17 cellular contexts compared by ENCODE assay signal in genomic region chr7:27170494-27170811, GRCh38. TPM values are rescaled to one million over a fixed set of nuclear protein-coding genes. Genes with fewer than 3 reads are reported as not detected.
DNase-seq lines count a peak whose midpoint lies in the region; TF ChIP-seq lines count a peak whose summit lies in the region.
"Had no signal": no experiment of that assay in that cellular context is flagged by ENCODE, and none has a peak within 500 bp of the region (broad histone marks: within the 10 kb centered on the region; RNA-seq: fewer than 3 reads in every experiment).

No MANE protein-coding gene starts in this region.

- H3K4me1 ChIP-seq in Caco-2 (peaks cover 12% of the 10 kb centered on the region), sigmoid colon (peaks cover 0 to 37% (median 25%) of the 10 kb centered on the region in 4 donors), neuronal stem cell (ENCODE audit: control insufficient read depth in 2 of 2, insufficient read depth in 1 of 2, low read depth in 1 of 2, low read length in 2 of 2) (no peaks in the 10 kb centered on the region)

- no peaks in the 10 kb centered on the region for H3K79me1 ChIP-seq in neuronal stem cell (ENCODE audit: low read depth, low read length)

- no peaks in the 10 kb centered on the region for H3K36me3 ChIP-seq in Caco-2 (ENCODE audit: control insufficient read depth, insufficient read depth, low read length)
- no peaks in the 10 kb centered on the region for H3K36me3 ChIP-seq in sigmoid colon
- no peaks in the 10 kb centered on the region for H3K36me3 ChIP-seq in neuronal stem cell (replicated peaks in 1 of 2; ENCODE audit: control insufficient read depth in 2 of 2, insufficient read depth in 2 of 2, low read length in 2 of 2)

- no peak overlapping the region for H2AK5ac ChIP-seq in neuronal stem cell (ENCODE audit: low read depth, low read length)

- H2BK120ac ChIP-seq in neuronal stem cell (ENCODE audit: low read depth, low read length), result no peak overlapping the region

- no TSS peak for BruUV-seq in Caco-2 (replicated peaks; lab: Mats Ljungman, UMichigan)

- H3K4ac ChIP-seq in neuronal stem cell (ENCODE audit: low read length), result no peak overlapping the region

- H4K8ac ChIP-seq in neuronal stem cell (ENCODE audit: low read depth, low read length), result no peak overlapping the region

- no peak for TF ChIP-seq POLR2A in sigmoid colon (IDR thresholded peaks at IDR 0.05)

- H3K23ac ChIP-seq in neuronal stem cell (ENCODE audit: low read depth, low read length, poor library complexity), result no peak overlapping the region

- H3K4me3 ChIP-seq in Caco-2 (ENCODE audit: low read depth, low read length), result no peak overlapping the region
- H3K4me3 ChIP-seq in fibroblast of mammary gland (ENCODE audit: control insufficient read depth, low read depth, low read length), result peak overlapping the region; percentile 60
- peak overlapping the region; percentile 47 to 85 (median 82) for H3K4me3 ChIP-seq in sigmoid colon
- H3K4me3 ChIP-seq in neuronal stem cell (ENCODE audit: low read length in 2 of 2), result no peak overlapping the region

- no peak overlapping the region for H3K27ac Mint-ChIP-seq in Caco-2 (ENCODE audit: unreplicated experiment)
- H3K27ac Mint-ChIP-seq: activated CD8-positive, alpha-beta T cell treated with anti-CD3 and anti-CD28 coated beads for 36 hours had no signal

- POLR2A ChIA-PET in Caco-2 (lab: Charles Lee), result no interaction called here

- no peaks in the 10 kb centered on the region for H3K27me3 Mint-ChIP-seq in Caco-2 (ENCODE audit: insufficient read depth, unreplicated experiment)

- H3K27me3 ChIP-seq in Caco-2 (replicated peaks; ENCODE audit: control insufficient read depth, insufficient read depth, low read length), result peaks cover 2% of the 10 kb centered on the region
- no peaks in the 10 kb centered on the region for H3K27me3 ChIP-seq in sigmoid colon
- H3K27me3 ChIP-seq in neuronal stem cell (ENCODE audit: control insufficient read depth in 3 of 3, insufficient read depth in 3 of 3, low read depth in 1 of 3, low read length in 3 of 3), result peaks cover 87 to 99% (median 94%) of the 10 kb centered on the region in 3 experiments

- H4K91ac ChIP-seq in neuronal stem cell (ENCODE audit: low read depth, low read length, poor library complexity), result no peak overlapping the region

- TF ChIP-seq EP300 in sigmoid colon (IDR thresholded peaks at IDR 0.05), result no peak

- H2AFZ ChIP-seq in neuronal stem cell (ENCODE audit: low read length), result no peak overlapping the region

- no peak overlapping the region for H3K4me2 ChIP-seq in neuronal stem cell (ENCODE audit: insufficient read depth, low read length, poor library complexity, severe bottlenecking)

- CTCF ChIA-PET in Caco-2 (lab: Charles Lee), result interaction anchor here (1.4 to 2.8 kb wide), 2 partner anchors 9 to 10 kb away, joined by 7 to 12 read pairs; no protein-coding TSS in a partner anchor

- H2BK12ac ChIP-seq in neuronal stem cell (ENCODE audit: low read length), result no peak overlapping the region

- no peak for TF ChIP-seq CTCF in Caco-2 (IDR thresholded peaks at IDR 0.05; ENCODE audit: insufficient read depth in 1 of 2, low read depth in 1 of 2, low read length in 1 of 2, severe bottlenecking in 1 of 2, unreplicated experiment in 1 of 2)
- no peak for TF ChIP-seq CTCF in fibroblast of mammary gland (conservative IDR thresholded peaks at IDR 0.05; ENCODE audit: control insufficient read depth, insufficient read depth, low read depth, low read length)
- TF ChIP-seq CTCF in sigmoid colon (IDR thresholded peaks at IDR 0.05), result no peak

- no peak overlapping the region for H3K9ac ChIP-seq in neuronal stem cell (ENCODE audit: low read depth, low read length, poor library complexity)

- H3K14ac ChIP-seq in neuronal stem cell (ENCODE audit: low read length), result no peak overlapping the region

- no peak overlapping the region for H3K18ac ChIP-seq in neuronal stem cell (ENCODE audit: low read length)

- H3K9me3 Mint-ChIP-seq in Caco-2 (ENCODE audit: unreplicated experiment), result no peaks in the 10 kb centered on the region
- H3K9me3 Mint-ChIP-seq: activated CD8-positive, alpha-beta T cell treated with anti-CD3 and anti-CD28 coated beads for 36 hours; activated naive CD4-positive, alpha-beta T cell treated with anti-CD3 and anti-CD28 coated beads, Interleukin-2, amount 50 U/mL, for 72 hours had no signal

- peaks cover 16% of the 10 kb centered on the region for H3K36me3 Mint-ChIP-seq in Caco-2 (ENCODE audit: insufficient read depth, unreplicated experiment)
- H3K36me3 Mint-ChIP-seq: CD4-positive, CD25-positive, alpha-beta regulatory T cell had no signal

- H3K4me1 Mint-ChIP-seq in Caco-2 (ENCODE audit: low read depth, unreplicated experiment), result peaks cover 11% of the 10 kb centered on the region

- H3K27ac ChIP-seq in sigmoid colon, result peak overlapping the region in 3 of 4 donors; percentile 97 to 98 (median 98)
- H3K27ac ChIP-seq in neuronal stem cell (replicated peaks; ENCODE audit: low read length), result no peak overlapping the region

- WGBS in sigmoid colon, 2 donors, result 2 to 25% methylated on average over 5 of the region's 5 CpGs
- no CpG with 5 or more reads among the region's 5 CpGs for WGBS in neuronal stem cell (ENCODE audit: extremely low coverage in 2 of 2, insufficient read length in 2 of 2, insufficient replicate concordance in 1 of 2), 2 donors

- intact Hi-C loops in Caco-2 (cut with micrococcal nuclease; ENCODE audit: unreplicated experiment) (no loop called here), sigmoid colon (cut with DNase I) (no loop called here)

- H2BK15ac ChIP-seq in neuronal stem cell (ENCODE audit: low read length), result no peak overlapping the region

- DNase-seq in Caco-2 (no peak), LoVo (ENCODE audit: low spot score) (peak; percentile 18), fibroblast of mammary gland (ENCODE audit: low read depth) (no peak), sigmoid colon (no peak), UCSD-AML1 (lab: John Stamatoyannopoulos, UW; ENCODE audit: unreplicated experiment) (no peak), neuronal stem cell (ENCODE audit: low spot score) (no peak), AML-193 (lab: John Stamatoyannopoulos, UW) (no peak), NCI-H446 (lab: John Stamatoyannopoulos, UW) (no peak)
- DNase-seq: activated CD8-positive, alpha-beta T cell treated with anti-CD3 and anti-CD28 coated beads for 36 hours; CD4-positive, CD25-positive, alpha-beta regulatory T cell; Kasumi-1; OCI-M1; stimulated activated CD4-positive, alpha-beta T cell treated with anti-CD3 and anti-CD28 coated beads, Interleukin-4, amount 100 ng/mL, for 24 hours; stimulated activated naive CD8-positive, alpha-beta T cell treated with anti-CD3 and anti-CD28 coated beads, Interleukin-15, Interleukin-2, amounts not matched to agents 100 U/mL and 50 U/mL, for 24 hours had no signal

- peak overlapping the region; percentile 90 for H3K4me3 Mint-ChIP-seq in Caco-2 (ENCODE audit: unreplicated experiment)
- H3K4me3 Mint-ChIP-seq: activated CD8-positive, alpha-beta T cell treated with anti-CD3 and anti-CD28 coated beads for 36 hours had no signal

- H3K9me3 ChIP-seq in Caco-2, result no peaks in the 10 kb centered on the region
- H3K9me3 ChIP-seq in sigmoid colon, result no peaks in the 10 kb centered on the region
- peaks cover 0 to 20% of the 10 kb centered on the region in 2 donors for H3K9me3 ChIP-seq in neuronal stem cell (replicated peaks in 1 of 2; ENCODE audit: control insufficient read depth in 2 of 2, insufficient read depth in 1 of 2, low read depth in 1 of 2, low read length in 2 of 2)

- H2BK5ac ChIP-seq in neuronal stem cell (ENCODE audit: low read length), result no peak overlapping the region

RNA-seq across cellular contexts. Expression of gene HOXA10, which starts 3.7 kb away (rescaled TPM):
- 7.8 and 9.5 TPM in 2 replicates for total RNA-seq in Caco-2 (2022)
- total RNA-seq in sigmoid colon, result 10 to 100 TPM; 55.1 to 64.0 (median 59.5) TPM
- polyA plus RNA-seq in sigmoid colon, result 10 to 100 TPM; 22.2 to 25.0 (median 22.8) TPM
- not detected for polyA plus RNA-seq in neuronal stem cell (2013, experiment 1 of 2)
- polyA plus RNA-seq in neuronal stem cell (2013, experiment 2 of 2), result not detected
- total RNA-seq: activated CD8-positive, alpha-beta T cell treated with anti-CD3 and anti-CD28 coated beads for 36 hours; activated naive CD4-positive, alpha-beta T cell treated with anti-CD3 and anti-CD28 coated beads, Interleukin-2, amount 50 U/mL, for 72 hours had no signal
- polyA plus RNA-seq: CD4-positive, CD25-positive, alpha-beta regulatory T cell had no signal

RNA-seq across cellular contexts. Expression of gene HOXA9, which starts 5.1 kb away (rescaled TPM):
- total RNA-seq in Caco-2 (2022) (14.4 and 16.7 TPM in 2 replicates), sigmoid colon (10 to 100 TPM; 13.0 to 35.7 (median 18.2) TPM)
- 10 to 100 TPM; 21.4 to 22.4 (median 21.6) TPM for polyA plus RNA-seq in sigmoid colon
- not detected for polyA plus RNA-seq in neuronal stem cell (2013, experiment 1 of 2)
- polyA plus RNA-seq in neuronal stem cell (2013, experiment 2 of 2), result not detected
- total RNA-seq: activated CD8-positive, alpha-beta T cell treated with anti-CD3 and anti-CD28 coated beads for 36 hours; activated naive CD4-positive, alpha-beta T cell treated with anti-CD3 and anti-CD28 coated beads, Interleukin-2, amount 50 U/mL, for 72 hours; left cardiac atrium had no signal

RNA-seq across cellular contexts. Expression of gene HOXA7, which starts 14.0 kb away (rescaled TPM):
- total RNA-seq in Caco-2 (2022) (19.7 and 19.9 TPM in 2 replicates), sigmoid colon (1 to 10 TPM; 4.7 to 9.1 (median 7.3) TPM)
- polyA plus RNA-seq in sigmoid colon, result 10 to 100 TPM; 18.0 to 23.9 (median 18.0) TPM
- not detected for polyA plus RNA-seq in neuronal stem cell (2013, experiment 1 of 2)
- polyA plus RNA-seq in neuronal stem cell (2013, experiment 2 of 2), result not detected
- total RNA-seq: activated CD8-positive, alpha-beta T cell treated with anti-CD3 and anti-CD28 coated beads for 36 hours; activated naive CD4-positive, alpha-beta T cell treated with anti-CD3 and anti-CD28 coated beads, Interleukin-2, amount 50 U/mL, for 72 hours; CD4-positive, CD25-positive, alpha-beta regulatory T cell had no signal
- polyA plus RNA-seq: CD4-positive, CD25-positive, alpha-beta regulatory T cell had no signal

RNA-seq across cellular contexts. Expression of gene HOXA11, which starts 14.6 kb away (rescaled TPM):
- total RNA-seq in Caco-2 (2022) (0.53 and 0.73 TPM in 2 replicates), sigmoid colon (10 to 100 TPM; 18.7 to 25.0 (median 22.1) TPM)
- 1 to 10 TPM; 3.0 to 6.0 (median 4.8) TPM for polyA plus RNA-seq in sigmoid colon
- not detected for polyA plus RNA-seq in neuronal stem cell (2013, experiment 1 of 2)
- polyA plus RNA-seq in neuronal stem cell (2013, experiment 2 of 2), result not detected
- total RNA-seq: activated naive CD4-positive, alpha-beta T cell treated with anti-CD3 and anti-CD28 coated beads, Interleukin-2, amount 50 U/mL, for 72 hours; CD4-positive, CD25-positive, alpha-beta regulatory T cell; left cardiac atrium; omental fat pad had no signal
- polyA plus RNA-seq: CD4-positive, CD25-positive, alpha-beta regulatory T cell had no signal

RNA-seq across cellular contexts. Expression of gene HOXA3, which starts 18.1 kb away (rescaled TPM):
- total RNA-seq in Caco-2 (2022) (19.9 and 22.6 TPM in 2 replicates), sigmoid colon (10 to 100 TPM in 2 of 4 donors, 1 to 10 TPM in 2; 4.9 to 20.8 (median 12.0) TPM)
- polyA plus RNA-seq in sigmoid colon, result 10 to 100 TPM in 2 of 3 donors, 1 to 10 TPM in 1; 3.9 to 15.6 (median 10.3) TPM
- polyA plus RNA-seq in neuronal stem cell (2013, experiment 1 of 2), result not detected
- polyA plus RNA-seq in neuronal stem cell (2013, experiment 2 of 2), result not detected
- total RNA-seq: activated CD8-positive, alpha-beta T cell treated with anti-CD3 and anti-CD28 coated beads for 36 hours; activated naive CD4-positive, alpha-beta T cell treated with anti-CD3 and anti-CD28 coated beads, Interleukin-2, amount 50 U/mL, for 72 hours; CD4-positive, CD25-positive, alpha-beta regulatory T cell had no signal

Comparison
In these comparisons a context has a peak if more than half of its experiments do, and no peak if none do; other contexts are left out.
1. H3K4me3 ChIP-seq: peak in fibroblast of mammary gland (single experiment) and sigmoid colon (4 of 4); none in Caco-2 (single experiment) and neuronal stem cell (0 of 2).